In the genomic region with DNA sequence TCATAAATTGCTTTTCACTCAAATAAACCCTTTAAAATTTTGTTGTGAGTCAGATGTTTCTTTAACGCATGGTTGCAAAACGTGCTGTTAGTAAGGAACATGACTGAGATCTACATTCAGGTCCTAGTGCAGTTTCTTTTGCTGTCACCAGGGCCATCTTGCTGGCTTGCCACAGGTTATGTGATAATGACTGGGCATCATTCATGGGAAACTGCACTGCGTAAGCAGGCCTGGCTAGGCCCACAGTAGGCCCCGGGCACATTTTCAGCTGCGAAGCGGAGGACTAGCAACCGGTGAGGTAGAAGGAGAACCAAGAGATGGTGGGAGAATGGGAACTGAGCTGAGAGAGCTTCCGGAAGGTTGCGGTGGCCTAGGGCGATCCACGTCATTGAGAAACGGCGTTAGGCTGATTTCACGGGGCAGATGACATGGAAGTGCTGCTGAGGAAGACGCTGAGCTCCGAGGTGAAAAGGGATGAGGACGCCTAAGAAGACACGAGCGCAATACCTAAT, we compare ENCODE assay signal across 11 cellular contexts. TPM values are rescaled to one million over a fixed set of nuclear protein-coding genes. Genes with fewer than 3 reads are reported as not detected.
DNase-seq lines count a peak whose midpoint lies in the region; ATAC-seq and TF ChIP-seq lines count a peak whose summit lies in the region.
"Had no signal": no experiment of that assay in that cellular context is flagged by ENCODE, and none has a peak within 500 bp of the region (broad histone marks: within the 10 kb centered on the region; RNA-seq: fewer than 3 reads in every experiment).

No MANE protein-coding gene starts in this region.

- no peaks in the 10 kb centered on the region for H3K36me3 Mint-ChIP-seq in activated T-helper 2 cell treated with anti-CD3 and anti-CD28 coated beads, Interferon-gamma antibody, Interleukin-2, Interleukin-4, amounts not matched to agents 10 μg/mL and 5 μg/mL and 100 μg/mL, durations not matched to agents 14 hours and 24 hours and 36 hours (ENCODE audit: low read depth)

- H3K9me3 ChIP-seq in muscle layer of duodenum (ENCODE audit: control insufficient read depth in 1 of 2, low read length in 2 of 2), result no peaks in the 10 kb centered on the region
- H3K9me3 ChIP-seq in A673 (ENCODE audit: low read depth, low read length, poor library complexity, severe bottlenecking), result no peaks in the 10 kb centered on the region
- H3K9me3 ChIP-seq: gastrocnemius medialis had no signal

- H3K9me3 Mint-ChIP-seq in activated T-helper 2 cell treated with anti-CD3 and anti-CD28 coated beads, Interferon-gamma antibody, Interleukin-2, Interleukin-4, amounts not matched to agents 10 μg/mL and 5 μg/mL and 100 μg/mL, durations not matched to agents 14 hours and 24 hours and 36 hours, result no peaks in the 10 kb centered on the region

- no peak for TF ChIP-seq CTCF in GM10248 (IDR thresholded peaks at IDR 0.05; ENCODE audit: control extremely low read depth, extremely low read depth, low read depth, missing control alignments)
- TF ChIP-seq CTCF in A673 (conservative IDR thresholded peaks at IDR 0.05; ENCODE audit: low read depth, low read length), result no peak

- DNase-seq in GM10248 (ENCODE audit: extremely low spot score) (peak; percentile 57), HuH-7.5 (ENCODE audit: low spot score) (no peak), A673 (ENCODE audit: low spot score) (no peak), hepatic stellate cell (ENCODE audit: low spot score) (no peak)
- no peak for DNase-seq in activated T-helper 2 cell treated with anti-CD3 and anti-CD28 coated beads, Interferon-gamma antibody, Interleukin-2, Interleukin-4, amounts not matched to agents 10 μg/mL and 5 μg/mL and 100 μg/mL, durations not matched to agents 14 hours and 24 hours and 36 hours (ENCODE audit: low spot score)
- DNase-seq in effector CD4-positive, alpha-beta T cell, result no peak
- DNase-seq: activated CD4-positive, CD25-positive, alpha-beta regulatory T cell treated with anti-CD3 and anti-CD28 coated beads, Interleukin-2, amount 50 U/mL, for 72 hours; gastrocnemius medialis; stimulated activated CD4-positive, alpha-beta T cell treated with anti-CD3 and anti-CD28 coated beads, Interleukin-12 subunit alpha, Interleukin-12 subunit beta, amount 100 ng/mL, for 4 hours had no signal

- no peaks in the 10 kb centered on the region for H3K27me3 Mint-ChIP-seq in activated T-helper 2 cell treated with anti-CD3 and anti-CD28 coated beads, Interferon-gamma antibody, Interleukin-2, Interleukin-4, amounts not matched to agents 10 μg/mL and 5 μg/mL and 100 μg/mL, durations not matched to agents 14 hours and 24 hours and 36 hours (ENCODE audit: low read depth)

- H3K36me3 ChIP-seq in muscle layer of duodenum (ENCODE audit: control insufficient read depth in 1 of 2, insufficient read depth in 2 of 2, low read length in 2 of 2) (no peaks in the 10 kb centered on the region), A673 (ENCODE audit: insufficient read depth, low read length, poor library complexity, severe bottlenecking) (no peaks in the 10 kb centered on the region)
- H3K36me3 ChIP-seq: gastrocnemius medialis had no signal

- no peak overlapping the region for H3K4me3 Mint-ChIP-seq in activated T-helper 2 cell treated with anti-CD3 and anti-CD28 coated beads, Interferon-gamma antibody, Interleukin-2, Interleukin-4, amounts not matched to agents 10 μg/mL and 5 μg/mL and 100 μg/mL, durations not matched to agents 14 hours and 24 hours and 36 hours (ENCODE audit: low read depth)

- H3K27me3 ChIP-seq in muscle layer of duodenum (ENCODE audit: low read depth, low read length) (no peaks in the 10 kb centered on the region), A673 (replicated peaks; ENCODE audit: insufficient read depth, low read depth, low read length, poor library complexity) (no peaks in the 10 kb centered on the region)

- peak overlapping the region; percentile 88 for H3K27ac Mint-ChIP-seq in activated T-helper 2 cell treated with anti-CD3 and anti-CD28 coated beads, Interferon-gamma antibody, Interleukin-2, Interleukin-4, amounts not matched to agents 10 μg/mL and 5 μg/mL and 100 μg/mL, durations not matched to agents 14 hours and 24 hours and 36 hours

- H3K27ac ChIP-seq in muscle layer of duodenum (ENCODE audit: low read length), result peak overlapping the region; percentile 45
- no peak overlapping the region for H3K27ac ChIP-seq in A673 (ENCODE audit: low read depth, low read length, poor library complexity, severe bottlenecking)
- H3K27ac ChIP-seq: gastrocnemius medialis had no signal

- no TSS peak for BruUV-seq in A673 (replicated peaks; lab: Mats Ljungman, UMichigan)

- H3K4me1 Mint-ChIP-seq in activated T-helper 2 cell treated with anti-CD3 and anti-CD28 coated beads, Interferon-gamma antibody, Interleukin-2, Interleukin-4, amounts not matched to agents 10 μg/mL and 5 μg/mL and 100 μg/mL, durations not matched to agents 14 hours and 24 hours and 36 hours (ENCODE audit: low read depth), result peaks cover 62% of the 10 kb centered on the region

- POLR2A ChIA-PET in GM10248 (lab: Yijun Ruan, JAX), result interaction anchor here (1.0 kb wide), 1 partner anchor 17 kb away, joined by 5 read pairs; the partner anchor contains the start of gene SCO2
- POLR2A ChIA-PET in A673 (lab: Charles Lee; ENCODE audit: low non-redundant PET), result no interaction called here

- no peak overlapping the region for H3K4me3 ChIP-seq in muscle layer of duodenum (ENCODE audit: low read depth in 1 of 2, low read length in 2 of 2)
- no peak overlapping the region for H3K4me3 ChIP-seq in A673 (ENCODE audit: low read depth, low read length, poor library complexity, severe bottlenecking)
- H3K4me3 ChIP-seq: gastrocnemius medialis had no signal

- CTCF ChIA-PET in GM10248 (lab: Yijun Ruan, JAX), result interaction anchor here (1.3 to 16.1 kb wide), 5 partner anchors 15 to 85 kb away, joined by 3 to 136 read pairs (median 7); partner anchors contain the start of genes ARSA, SCO2, SYCE3 and TYMP
- CTCF ChIA-PET in A673 (lab: Charles Lee), result no interaction called here

- H3K4me1 ChIP-seq in muscle layer of duodenum (ENCODE audit: control insufficient read depth in 1 of 2, insufficient read depth in 2 of 2, low read length in 2 of 2) (peaks cover 8 to 9% of the 10 kb centered on the region in 2 donors), A673 (ENCODE audit: insufficient read depth, low read length, poor library complexity, severe bottlenecking) (peaks cover 30% of the 10 kb centered on the region)

- ATAC-seq in HG02610 (IDR thresholded peaks at IDR 0.05; ENCODE audit: unreplicated experiment), result peak; percentile 30
- ATAC-seq: gastrocnemius medialis had no signal

- intact Hi-C loops in activated T-helper 2 cell treated with anti-CD3 and anti-CD28 coated beads, Interferon-gamma antibody, Interleukin-2, Interleukin-4, amounts not matched to agents 10 μg/mL and 5 μg/mL and 100 μg/mL, durations not matched to agents 14 hours and 24 hours and 36 hours (cut with micrococcal nuclease), result no loop called here
- intact Hi-C loops in A673 (cut with micrococcal nuclease; ENCODE audit: unreplicated experiment), result loop anchor here (10.0 kb wide), 1 partner anchor 62 kb away; the partner anchor contains the start of gene MAPK8IP2

RNA-seq across cellular contexts. Expression of gene KLHDC7B, which starts 3.2 kb away (rescaled TPM):
- 3.0 and 3.3 TPM in 2 replicates for total RNA-seq in activated T-helper 2 cell treated with anti-CD3 and anti-CD28 coated beads, Interferon-gamma antibody, Interleukin-2, Interleukin-4, amounts not matched to agents 10 μg/mL and 5 μg/mL and 100 μg/mL, durations not matched to agents 14 hours and 24 hours and 36 hours
- 1.4 and 1.6 TPM in 2 replicates for total RNA-seq in A673 (2021)
- total RNA-seq: gastrocnemius medialis had no signal

RNA-seq across cellular contexts. Expression of gene TYMP, which starts 12.7 kb away (rescaled TPM):
- total RNA-seq in activated T-helper 2 cell treated with anti-CD3 and anti-CD28 coated beads, Interferon-gamma antibody, Interleukin-2, Interleukin-4, amounts not matched to agents 10 μg/mL and 5 μg/mL and 100 μg/mL, durations not matched to agents 14 hours and 24 hours and 36 hours, result 35.9 and 36.9 TPM in 2 replicates
- total RNA-seq in A673 (2021), result 0.58 and 0.98 TPM in 2 replicates

RNA-seq across cellular contexts. Expression of gene SCO2, which starts 17.1 kb away (rescaled TPM):
- total RNA-seq in activated T-helper 2 cell treated with anti-CD3 and anti-CD28 coated beads, Interferon-gamma antibody, Interleukin-2, Interleukin-4, amounts not matched to agents 10 μg/mL and 5 μg/mL and 100 μg/mL, durations not matched to agents 14 hours and 24 hours and 36 hours, result 3.8 and 8.7 TPM in 2 replicates
- 0.44 and 5.4 TPM in 2 replicates for total RNA-seq in A673 (2021)

RNA-seq across cellular contexts. Expression of gene SYCE3, which starts 20.2 kb away (rescaled TPM):
- total RNA-seq in activated T-helper 2 cell treated with anti-CD3 and anti-CD28 coated beads, Interferon-gamma antibody, Interleukin-2, Interleukin-4, amounts not matched to agents 10 μg/mL and 5 μg/mL and 100 μg/mL, durations not matched to agents 14 hours and 24 hours and 36 hours, result 0.62 TPM in 1 of 2 replicates, not detected in the other
- total RNA-seq in A673 (2021), result not detected in 2 replicates
- total RNA-seq: gastrocnemius medialis had no signal

RNA-seq across cellular contexts. Expression of gene NCAPH2, which starts 34.4 kb away (rescaled TPM):
- 112 and 115 TPM in 2 replicates for total RNA-seq in activated T-helper 2 cell treated with anti-CD3 and anti-CD28 coated beads, Interferon-gamma antibody, Interleukin-2, Interleukin-4, amounts not matched to agents 10 μg/mL and 5 μg/mL and 100 μg/mL, durations not matched to agents 14 hours and 24 hours and 36 hours
- 135 TPM in 2 replicates for total RNA-seq in A673 (2021)

Comparison
In these comparisons a context has a peak if more than half of its experiments do, and no peak if none do; other contexts are left out.
1. RNA of gene TYMP, which starts 12.7 kb away (total RNA-seq): 35.9 to 36.9 TPM in activated T-helper 2 cell treated with anti-CD3 and anti-CD28 coated beads, Interferon-gamma antibody, Interleukin-2, Interleukin-4, amounts not matched to agents 10 μg/mL and 5 μg/mL and 100 μg/mL, durations not matched to agents 14 hours and 24 hours and 36 hours; 0.58 to 0.98 TPM in A673; every median in the first group is over 10 times any median in the second.